Comparison of ENCODE assay signal across 10 cellular contexts in genomic region chr1:219798283-219799030, GRCh38.
DNase-seq lines count a peak whose midpoint lies in the region; ATAC-seq and TF ChIP-seq lines count a peak whose summit lies in the region.
"Had no signal": no experiment of that assay in that cellular context is flagged by ENCODE, and none has a peak within 500 bp of the region (broad histone marks: within the 10 kb centered on the region; RNA-seq: fewer than 3 reads in every experiment).

No MANE protein-coding gene starts in this region.

- DNase-seq in SK-MEL-5 (ENCODE audit: low read depth, low spot score), result peak; percentile 58
- peak; percentile 42 for DNase-seq in kidney glomerular epithelial cell (lab: John Stamatoyannopoulos, UW)
- DNase-seq in occipital lobe (lab: John Stamatoyannopoulos, UW), result no peak
- DNase-seq: NCI-H1694; stimulated activated CD4-positive, alpha-beta T cell treated with anti-CD3 and anti-CD28 coated beads, Interleukin-12 subunit alpha, Interleukin-12 subunit beta, amount 100 ng/mL, for 4 hours had no signal

- in situ Hi-C loops in SK-MEL-5 (cut with HindIII; ENCODE audit: low pct_unique_long_range_greater_than_20kb, low sequenced_read_pairs), result no loop called here

- TF ChIP-seq POLR2A in GM18505 (IDR thresholded peaks at IDR 0.05; ENCODE audit: borderline replicate concordance, extremely low read depth, insufficient read depth, insufficient read length), result no peak

- ATAC-seq in GM18505 (IDR thresholded peaks at IDR 0.05; ENCODE audit: unreplicated experiment), result peak; percentile 48
- ATAC-seq in HG02763 (IDR thresholded peaks at IDR 0.05; ENCODE audit: unreplicated experiment), result peak; percentile 40
- no peak for ATAC-seq in GM19455 (IDR thresholded peaks at IDR 0.05; ENCODE audit: unreplicated experiment)
- ATAC-seq in HG03135 (IDR thresholded peaks at IDR 0.05; ENCODE audit: unreplicated experiment), result no peak
- no peak for ATAC-seq in GM19324 (IDR thresholded peaks at IDR 0.05; ENCODE audit: low FRiP score, unreplicated experiment)

Comparison
In these comparisons a context has a peak if more than half of its experiments do, and no peak if none do; other contexts are left out.
1. ATAC-seq: peak in GM18505 (single experiment) and HG02763 (single experiment); none in GM19455 (single experiment), HG03135 (single experiment) and GM19324 (single experiment).